In genomic region chr3:30397030-30397429, GRCh38 we compare ENCODE assay signal across 14 cellular contexts.
A peak's percentile ranks its signal among the peaks of the same experiment; 100 is the strongest.
DNase-seq lines count a peak whose midpoint lies in the region; ATAC-seq and TF ChIP-seq lines count a peak whose summit lies in the region.
"Had no signal": no experiment of that assay in that cellular context is flagged by ENCODE, and none has a peak within 500 bp of the region (broad histone marks: within the 10 kb centered on the region; RNA-seq: fewer than 3 reads in every experiment).

No MANE protein-coding gene starts in this region.

- 81% methylated on average over 1 of the region's 1 CpG for WGBS in right cardiac atrium

- H3K4me1 ChIP-seq in cardiac muscle cell (ENCODE audit: low read depth), result peaks cover 20% of the 10 kb centered on the region
- H3K4me1 ChIP-seq in right cardiac atrium (ENCODE audit: control insufficient read depth, insufficient read depth, low read length), result peaks cover 5% of the 10 kb centered on the region

- H3K27me3 ChIP-seq in cardiac muscle cell, result no peaks in the 10 kb centered on the region
- H3K27me3 ChIP-seq in right cardiac atrium (ENCODE audit: control insufficient read depth, insufficient read depth), result no peaks in the 10 kb centered on the region
- H3K27me3 ChIP-seq: BLaER1 had no signal

- peak; percentile 18 for DNase-seq in NCI-H2171 treated with DMSO at 0.1 percent for 48 hours (lab: John Stamatoyannopoulos, UW)
- no peak for DNase-seq in NCI-H2171 (lab: John Stamatoyannopoulos, UW)
- peak; percentile 48 for DNase-seq in DMS 273 (lab: John Stamatoyannopoulos, UW; ENCODE audit: unreplicated experiment)
- peak in 1 of 2 donors; percentile 69 for DNase-seq in cardiac muscle cell (ENCODE audit: low read depth in 1 of 2, low spot score in 1 of 2)
- DNase-seq in right cardiac atrium, result no peak
- no peak for DNase-seq in pons (ENCODE audit: low spot score)
- DNase-seq: 8988T, AML-193, DMS79, GOT3, H9 had no signal

- H3K36me3 ChIP-seq in cardiac muscle cell, result no peaks in the 10 kb centered on the region
- H3K36me3 ChIP-seq: BLaER1 had no signal

- intact Hi-C loops in right cardiac atrium (cut with DNase I), result no loop called here

- no peak for TF ChIP-seq CTCF in cardiac muscle cell (IDR thresholded peaks at IDR 0.05; ENCODE audit: low read depth, low read length)

- H3K27ac ChIP-seq in cardiac muscle cell, result peak overlapping the region; percentile 56
- H3K27ac ChIP-seq in right cardiac atrium (ENCODE audit: low read length), result no peak overlapping the region
- H3K27ac ChIP-seq: BLaER1 had no signal

- H3K9me3 ChIP-seq in cardiac muscle cell (ENCODE audit: low read depth) (no peaks in the 10 kb centered on the region), right cardiac atrium (ENCODE audit: control insufficient read depth, low read length) (no peaks in the 10 kb centered on the region)
- H3K9me3 ChIP-seq: BLaER1 had no signal

- ATAC-seq in right cardiac atrium, result peak; percentile 58 to 73
- no peak for ATAC-seq in GM18502 (IDR thresholded peaks at IDR 0.05; ENCODE audit: poor library complexity, unreplicated experiment)
- ATAC-seq: GM12878 had no signal

- H3K4me3 ChIP-seq in cardiac muscle cell (no peak overlapping the region), right cardiac atrium (ENCODE audit: low read length) (no peak overlapping the region)
- H3K4me3 ChIP-seq: BLaER1, GM12878 had no signal

Comparison
In these comparisons a context has a peak if more than half of its experiments do, and no peak if none do; other contexts are left out.
1. DNase-seq: peak in NCI-H2171 treated with DMSO at 0.1 percent for 48 hours (single experiment) and DMS 273 (single experiment); none in NCI-H2171 (single experiment), right cardiac atrium (0 of 3) and pons (single experiment).